Comparison of ENCODE assay signal across 1 cellular context in genomic region chrX:136496359-136496767, GRCh38.
TF ChIP-seq lines count a peak whose summit lies in the region.

No MANE protein-coding gene starts in this region.

TF ChIP-seq in GM12878, 131 proteins besides CTCF, POLR2A, EP300 and RAD21:
- TF ChIP-seq POLR2AphosphoS5 (IDR thresholded peaks at IDR 0.05; ENCODE audit: low read length), result 0 out of 2 replicates have a peak, but pooled peaks have one; percentile 61
- TF ChIP-seq NKRF (conservative IDR thresholded peaks at IDR 0.05), result 0 out of 2 replicates have a peak, but pooled peaks have one; percentile 28
- no peak for TF ChIP-seq BCLAF1 (IDR thresholded peaks at IDR 0.05)
- TF ChIP-seq CHD2 (IDR thresholded peaks at IDR 0.05; ENCODE audit: borderline replicate concordance, low read depth, low read length), result no peak
- no peak for TF ChIP-seq SP1 (IDR thresholded peaks at IDR 0.05; ENCODE audit: low read depth, low read length)
- TF ChIP-seq PBX3 (IDR thresholded peaks at IDR 0.05; ENCODE audit: insufficient replicate concordance, low read depth, low read length), result no peak
- no peak for TF ChIP-seq EGR1 (IDR thresholded peaks at IDR 0.05; ENCODE audit: borderline replicate concordance in 1 of 2, low read depth in 2 of 2, low read length in 2 of 2)
- no peak for TF ChIP-seq JUNB (IDR thresholded peaks at IDR 0.05)
- TF ChIP-seq CUX1 (IDR thresholded peaks at IDR 0.05; ENCODE audit: insufficient replicate concordance, low read depth, low read length), result no peak
- no peak for TF ChIP-seq JUND (IDR thresholded peaks at IDR 0.05; ENCODE audit: low read depth, low read length)
- no peak for TF ChIP-seq KDM1A (IDR thresholded peaks at IDR 0.05; ENCODE audit: borderline replicate concordance)
- peak; percentile 90 for TF ChIP-seq ZNF24 (IDR thresholded peaks at IDR 0.05)
- TF ChIP-seq GATAD2B (conservative IDR thresholded peaks at IDR 0.05; ENCODE audit: low read depth), result no peak
- TF ChIP-seq CREB1 (IDR thresholded peaks at IDR 0.05; ENCODE audit: low read depth), result no peak
- TF ChIP-seq GABPA (IDR thresholded peaks at IDR 0.05; ENCODE audit: low read depth), result no peak
- 0 out of 2 replicates have a peak, but pooled peaks have one; percentile 14 for TF ChIP-seq ZNF687 (IDR thresholded peaks at IDR 0.05)
